In genomic region chr19:1883784-1884183, GRCh38 we compare ENCODE assay signal across 8 cellular contexts. TPM values are rescaled to one million over a fixed set of nuclear protein-coding genes. Genes with fewer than 3 reads are reported as not detected.
DNase-seq lines count a peak whose midpoint lies in the region; ATAC-seq and TF ChIP-seq lines count a peak whose summit lies in the region.

No MANE protein-coding gene starts in this region.

- H3K36me3 ChIP-seq in ES-I3 (ENCODE audit: insufficient read depth, low read length), result no peaks in the 10 kb centered on the region
- peaks cover 0 to 9% (median 0%) of the 10 kb centered on the region in 4 donors for H3K36me3 ChIP-seq in sigmoid colon

- peaks cover 20% of the 10 kb centered on the region for H3K4me1 ChIP-seq in ES-I3 (ENCODE audit: insufficient read depth, low read length)
- H3K4me1 ChIP-seq in sigmoid colon, result peaks cover 0 to 47% (median 41%) of the 10 kb centered on the region in 4 donors

- no peak for DNase-seq in T-helper 2 cell treated with Interferon-gamma antibody and Interleukin-4, amounts not matched to agents 5 μg/mL and 100 μg/mL, for 36 hours (ENCODE audit: low spot score)
- DNase-seq in fibroblast of mammary gland (ENCODE audit: low read depth) (no peak), sigmoid colon (no peak), NCI-H526 (lab: John Stamatoyannopoulos, UW) (no peak), Ammon's horn (ENCODE audit: low spot score) (no peak), RKO (ENCODE audit: low spot score) (no peak)

- peak overlapping the region; percentile 82; the same call in 1 of the 2 replicates for H3K9ac ChIP-seq in ES-I3 (ENCODE audit: low read depth, low read length)

- TF ChIP-seq EP300 in sigmoid colon (IDR thresholded peaks at IDR 0.05), result no peak

- H3K4me3 Mint-ChIP-seq in T-helper 2 cell treated with Interferon-gamma antibody and Interleukin-4, amounts not matched to agents 5 μg/mL and 100 μg/mL, for 36 hours, result peak overlapping the region; percentile 98

- no peaks in the 10 kb centered on the region for H3K27me3 ChIP-seq in sigmoid colon

- WGBS in sigmoid colon, 2 donors, result 37 to 40% methylated on average over 8 of the region's 8 CpGs

- no peak for TF ChIP-seq POLR2A in sigmoid colon (IDR thresholded peaks at IDR 0.05)

- H3K27ac ChIP-seq in sigmoid colon, result peak overlapping the region; percentile 79 to 84 (median 82)

- H3K4me3 ChIP-seq in fibroblast of mammary gland (ENCODE audit: control insufficient read depth, low read depth, low read length), result peak overlapping the region; percentile 85
- H3K4me3 ChIP-seq in sigmoid colon, result peak overlapping the region in 3 of 4 donors; percentile 80 to 93 (median 91)

- H3K36me3 Mint-ChIP-seq in T-helper 2 cell treated with Interferon-gamma antibody and Interleukin-4, amounts not matched to agents 5 μg/mL and 100 μg/mL, for 36 hours (ENCODE audit: low read depth), result peaks cover 26% of the 10 kb centered on the region

- no peaks in the 10 kb centered on the region for H3K9me3 Mint-ChIP-seq in T-helper 2 cell treated with Interferon-gamma antibody and Interleukin-4, amounts not matched to agents 5 μg/mL and 100 μg/mL, for 36 hours

- H3K27me3 Mint-ChIP-seq in T-helper 2 cell treated with Interferon-gamma antibody and Interleukin-4, amounts not matched to agents 5 μg/mL and 100 μg/mL, for 36 hours (ENCODE audit: low read depth), result no peaks in the 10 kb centered on the region

- intact Hi-C loops in sigmoid colon (cut with DNase I), result no loop called here

- H3K27ac Mint-ChIP-seq in T-helper 2 cell treated with Interferon-gamma antibody and Interleukin-4, amounts not matched to agents 5 μg/mL and 100 μg/mL, for 36 hours, result peak overlapping the region; percentile 98

- H3K9me3 ChIP-seq in ES-I3 (ENCODE audit: control insufficient read depth, insufficient read depth, low read length) (no peaks in the 10 kb centered on the region), sigmoid colon (no peaks in the 10 kb centered on the region)

- no peak for ATAC-seq in GM18867 (IDR thresholded peaks at IDR 0.05; ENCODE audit: unreplicated experiment)

- no peak for TF ChIP-seq CTCF in fibroblast of mammary gland (conservative IDR thresholded peaks at IDR 0.05; ENCODE audit: control insufficient read depth, insufficient read depth, low read depth, low read length)
- no peak for TF ChIP-seq CTCF in sigmoid colon (IDR thresholded peaks at IDR 0.05)

- peaks cover 30% of the 10 kb centered on the region for H3K4me1 Mint-ChIP-seq in T-helper 2 cell treated with Interferon-gamma antibody and Interleukin-4, amounts not matched to agents 5 μg/mL and 100 μg/mL, for 36 hours (ENCODE audit: low read depth)

RNA-seq across cellular contexts. Expression of gene ABHD17A, which starts 1.5 kb away (rescaled TPM):
- 10 to 100 TPM; 86.6 to 97.1 (median 92.7) TPM for total RNA-seq in sigmoid colon
- polyA plus RNA-seq in sigmoid colon, result 10 to 100 TPM; 60.7 to 76.3 (median 69.4) TPM

RNA-seq across cellular contexts. Expression of gene KLF16, which starts 20.4 kb away (rescaled TPM):
- total RNA-seq in sigmoid colon, result 10 to 100 TPM in 1 of 4 donors, 1 to 10 TPM in 3; 2.1 to 10.3 (median 4.4) TPM
- polyA plus RNA-seq in sigmoid colon, result 10 to 100 TPM in 2 of 3 donors, 1 to 10 TPM in 1; 8.4 to 20.5 (median 12.5) TPM

RNA-seq across cellular contexts. Expression of gene ADAT3, which starts 21.4 kb away (rescaled TPM):
- total RNA-seq in sigmoid colon, result 1 to 10 TPM in 2 of 4 donors, under 1 TPM in 2; 0.33 to 6.2 (median 1.5) TPM
- polyA plus RNA-seq in sigmoid colon, result 10 to 100 TPM in 2 of 3 donors, 1 to 10 TPM in 1; 6.6 to 17.4 (median 13.2) TPM

RNA-seq across cellular contexts. Expression of gene SCAMP4, which starts 21.4 kb away (rescaled TPM):
- total RNA-seq in sigmoid colon, result 10 to 100 TPM; 25.8 to 47.0 (median 31.0) TPM
- polyA plus RNA-seq in sigmoid colon, result 10 to 100 TPM; 14.4 to 55.4 (median 16.6) TPM

RNA-seq across cellular contexts. Expression of gene REXO1, which starts 35.5 kb away (rescaled TPM):
- total RNA-seq in sigmoid colon, result 10 to 100 TPM in 2 of 4 donors, 1 to 10 TPM in 2; 8.6 to 61.8 (median 13.1) TPM
- polyA plus RNA-seq in sigmoid colon, result 10 to 100 TPM in 2 of 3 donors, 1 to 10 TPM in 1; 9.0 to 34.6 (median 11.1) TPM
